In the genomic region with DNA sequence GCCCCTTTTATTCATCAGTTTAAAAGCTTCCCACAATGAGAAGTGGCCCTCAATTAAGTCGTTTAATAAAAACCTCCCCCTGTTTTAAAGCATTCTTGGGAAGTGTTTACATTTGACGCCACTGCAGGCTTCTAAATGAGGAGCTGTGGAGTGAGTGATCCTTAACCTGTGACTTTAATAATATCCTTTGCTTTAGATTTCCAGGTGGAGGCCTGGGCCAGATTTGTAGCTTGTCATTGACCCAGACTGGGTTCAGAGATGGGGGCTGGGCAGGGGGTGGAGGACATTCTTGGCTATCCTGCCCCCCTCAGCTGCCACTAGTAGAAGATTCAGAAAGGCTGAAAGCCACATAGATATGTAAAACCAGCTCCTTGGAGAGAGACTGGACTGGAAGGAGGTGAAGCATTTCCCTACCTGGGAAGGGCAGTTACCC, we compare ENCODE assay signal across 13 cellular contexts. TPM values are rescaled to one million over a fixed set of nuclear protein-coding genes. Genes with fewer than 3 reads are reported as not detected.
DNase-seq lines count a peak whose midpoint lies in the region; ATAC-seq and TF ChIP-seq lines count a peak whose summit lies in the region.
"Had no signal": no experiment of that assay in that cellular context is flagged by ENCODE, and none has a peak within 500 bp of the region (broad histone marks: within the 10 kb centered on the region; RNA-seq: fewer than 3 reads in every experiment).

No MANE protein-coding gene starts in this region.

- TF ChIP-seq CTCF in ascending aorta (IDR thresholded peaks at IDR 0.05) (no peak), thoracic aorta (IDR thresholded peaks at IDR 0.05) (no peak)
- TF ChIP-seq CTCF in CD8-positive, alpha-beta T cell (IDR thresholded peaks at IDR 0.05): no peak

- H3K4me1 ChIP-seq in ascending aorta (peaks cover 4 to 25% of the 10 kb centered on the region in 2 donors), thoracic aorta (ENCODE audit: control insufficient read depth in 1 of 2, low read depth in 2 of 2) (peaks cover 12 to 78% of the 10 kb centered on the region in 2 donors)
- H3K4me1 ChIP-seq in CD8-positive, alpha-beta T cell (ENCODE audit: insufficient read depth, low read length): no peaks in the 10 kb centered on the region

- ATAC-seq in left lobe of liver: peak; percentile 52
- no peak for ATAC-seq in thoracic aorta (ENCODE audit: insufficient number of reproducible peaks, low FRiP score, low read depth)
- no peak for ATAC-seq in HG02763 (IDR thresholded peaks at IDR 0.05; ENCODE audit: unreplicated experiment)
- ATAC-seq in CD8-positive, alpha-beta T cell: no peak

- H3K9me3 ChIP-seq in ascending aorta (no peaks in the 10 kb centered on the region), thoracic aorta (no peaks in the 10 kb centered on the region)
- H3K9me3 ChIP-seq in CD8-positive, alpha-beta T cell (ENCODE audit: low read length): no peaks in the 10 kb centered on the region
- H3K9me3 ChIP-seq: MG63 had no signal

- peak overlapping the region; percentile 75 to 76 for H3K27ac ChIP-seq in ascending aorta
- H3K27ac ChIP-seq in thoracic aorta: peak overlapping the region; percentile 73 to 75
- no peak overlapping the region for H3K27ac ChIP-seq in CD8-positive, alpha-beta T cell (ENCODE audit: low read depth, low read length)
- H3K27ac ChIP-seq: SK-N-MC had no signal

- DNase-seq in NCI-H2081 (lab: John Stamatoyannopoulos, UW) (peak; percentile 10 to 20), NCI-H2081 treated with DMSO at 0.1 percent for 48 hours (lab: John Stamatoyannopoulos, UW) (no peak), ascending aorta (ENCODE audit: low spot score in 2 of 2) (no peak), left lobe of liver (ENCODE audit: low spot score) (no peak), thoracic aorta (ENCODE audit: low spot score) (no peak), Ammon's horn (ENCODE audit: low spot score) (no peak)
- DNase-seq in CD8-positive, alpha-beta T cell: no peak
- DNase-seq: activated B cell treated with CpG ODN at 0.5 μM for 24 hours; MG63; NK-92 treated with Interleukin-12 subunit alpha and Interleukin-12 subunit beta, amount 100 ng/mL, for 24 hours; stimulated activated CD4-positive, alpha-beta T cell treated with anti-CD3 and anti-CD28 coated beads, Interleukin-2, amount 100 ng/mL, for 48 hours had no signal

- intact Hi-C loops in ascending aorta (cut with DNase I): no loop called here
- intact Hi-C loops in CD8-positive, alpha-beta T cell (cut with DNase I, micrococcal nuclease): no loop called here

- H3K4me1 Mint-ChIP-seq in CD8-positive, alpha-beta T cell (ENCODE audit: low read depth): no peaks in the 10 kb centered on the region
- H3K4me1 Mint-ChIP-seq: activated B cell treated with CpG ODN at 0.5 μM for 24 hours had no signal

- H3K36me3 ChIP-seq in ascending aorta (no peaks in the 10 kb centered on the region), thoracic aorta (no peaks in the 10 kb centered on the region)
- H3K36me3 ChIP-seq in CD8-positive, alpha-beta T cell (ENCODE audit: insufficient read depth, low read length): no peaks in the 10 kb centered on the region
- H3K36me3 ChIP-seq: MG63 had no signal

- no peak overlapping the region for H3K27ac Mint-ChIP-seq in CD8-positive, alpha-beta T cell
- H3K27ac Mint-ChIP-seq: activated B cell treated with CpG ODN at 0.5 μM for 24 hours had no signal

- H3K4me3 ChIP-seq in ascending aorta: no peak overlapping the region
- H3K4me3 ChIP-seq in thoracic aorta: no peak overlapping the region
- H3K4me3 ChIP-seq in CD8-positive, alpha-beta T cell (ENCODE audit: low read depth, low read length): no peak overlapping the region
- H3K4me3 ChIP-seq: MG63, SK-N-MC had no signal

- H3K4me3 Mint-ChIP-seq in CD8-positive, alpha-beta T cell: no peak overlapping the region
- H3K4me3 Mint-ChIP-seq: activated B cell treated with CpG ODN at 0.5 μM for 24 hours had no signal

- no peaks in the 10 kb centered on the region for H3K36me3 Mint-ChIP-seq in CD8-positive, alpha-beta T cell

- H3K9me3 Mint-ChIP-seq in CD8-positive, alpha-beta T cell: no peaks in the 10 kb centered on the region

- POLR2A ChIA-PET in CD8-positive, alpha-beta T cell (lab: Charles Lee): no interaction called here

- H3K27me3 ChIP-seq in ascending aorta (no peaks in the 10 kb centered on the region), thoracic aorta (replicated peaks; ENCODE audit: insufficient read depth) (no peaks in the 10 kb centered on the region)
- H3K27me3 ChIP-seq in CD8-positive, alpha-beta T cell (ENCODE audit: insufficient read depth, low read length): no peaks in the 10 kb centered on the region
- H3K27me3 ChIP-seq: MG63 had no signal

- H3K27me3 Mint-ChIP-seq in CD8-positive, alpha-beta T cell (ENCODE audit: low read depth): peaks cover 3% of the 10 kb centered on the region
- H3K27me3 Mint-ChIP-seq: activated B cell treated with CpG ODN at 0.5 μM for 24 hours had no signal

- CTCF ChIA-PET in CD8-positive, alpha-beta T cell (lab: Charles Lee): no interaction called here

RNA-seq across cellular contexts. Expression of a gene that starts 11.4 kb away (rescaled TPM):
- 3.5 TPM for total RNA-seq in ascending aorta
- 42.9 TPM for total RNA-seq in left lobe of liver
- 10 to 100 TPM; 11.8 to 33.5 TPM for total RNA-seq in thoracic aorta
- total RNA-seq in CD8-positive, alpha-beta T cell: not detected

Comparison
In these comparisons a context has a peak if more than half of its experiments do, and no peak if none do; other contexts are left out.
1. DNase-seq: peak in NCI-H2081 (2 of 2); none in NCI-H2081 treated with DMSO at 0.1 percent for 48 hours (single experiment), ascending aorta (0 of 2), left lobe of liver (single experiment), thoracic aorta (single experiment), Ammon's horn (single experiment) and CD8-positive, alpha-beta T cell (0 of 7).